In the genomic region with DNA sequence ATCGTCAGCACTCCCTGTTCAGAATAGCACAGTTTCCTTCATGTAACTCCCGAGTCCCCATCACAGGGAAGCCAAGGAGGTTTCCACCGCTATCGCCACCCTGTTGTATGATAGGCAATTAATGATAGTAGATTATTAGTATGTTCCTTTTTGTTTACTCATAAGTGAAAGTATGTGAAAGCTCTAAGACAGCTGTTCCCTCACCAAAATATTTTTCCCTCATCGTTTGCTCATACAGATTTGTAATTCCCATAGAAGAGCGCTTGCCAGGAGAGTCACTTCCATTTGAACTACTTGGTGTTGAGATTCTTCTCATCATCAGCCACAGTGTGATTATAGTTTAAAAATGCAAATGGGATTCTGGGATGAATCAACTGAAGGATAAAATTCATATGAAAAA, we compare ENCODE assay signal across 20 cellular contexts.
A peak's percentile ranks its signal among the peaks of the same experiment; 100 is the strongest.
DNase-seq lines count a peak whose midpoint lies in the region; ATAC-seq and TF ChIP-seq lines count a peak whose summit lies in the region.
"Had no signal": no experiment of that assay in that cellular context is flagged by ENCODE, and none has a peak within 500 bp of the region (broad histone marks: within the 10 kb centered on the region; RNA-seq: fewer than 3 reads in every experiment).

No MANE protein-coding gene starts in this region.

- H4K91ac ChIP-seq in trophoblast cell (ENCODE audit: low read depth, low read length): no peak overlapping the region

- H2AK5ac ChIP-seq in trophoblast cell (ENCODE audit: low read length): no peak overlapping the region

- TF ChIP-seq CTCF in glutamatergic neuron (IDR thresholded peaks at IDR 0.05; ENCODE audit: partially characterized antibody, unreplicated experiment) (no peak), natural killer cell (IDR thresholded peaks at IDR 0.05) (no peak)

- no peak overlapping the region for H3K9ac ChIP-seq in trophoblast cell (ENCODE audit: low read length)
- H3K9ac ChIP-seq: BLaER1 treated with 17β-estradiol and CSF1 and Interleukin-3, amounts not matched to agents 10 nM and 100 nM had no signal

- H3K4me3 ChIP-seq in trophoblast cell (ENCODE audit: low read depth, low read length): no peak overlapping the region
- H3K4me3 ChIP-seq: A549; BLaER1 treated with 17β-estradiol and CSF1 and Interleukin-3, amounts not matched to agents 10 nM and 100 nM; GM12878 had no signal

- no peak for ATAC-seq in natural killer cell
- ATAC-seq: A549; CD8-positive, alpha-beta T cell; GM12878 had no signal

- no peaks in the 10 kb centered on the region for H3K36me3 ChIP-seq in trophoblast cell (ENCODE audit: control insufficient read depth in 1 of 2, insufficient read depth in 2 of 2, low read length in 2 of 2)

- no peak overlapping the region for H4K8ac ChIP-seq in trophoblast cell (ENCODE audit: low read depth, low read length)

- H3K4me1 Mint-ChIP-seq in activated naive CD4-positive, alpha-beta T cell treated with anti-CD3 and anti-CD28 coated beads, Interleukin-2, amount 10 ng/mL, durations not matched to agents 7 days and 5 days: no peaks in the 10 kb centered on the region
- H3K4me1 Mint-ChIP-seq in glutamatergic neuron (ENCODE audit: low read depth, unreplicated experiment) (peaks cover 33% of the 10 kb centered on the region), natural killer cell (peaks cover 42 to 44% of the 10 kb centered on the region in 2 donors)
- H3K4me1 Mint-ChIP-seq: B cell had no signal

- H2BK12ac ChIP-seq in trophoblast cell (ENCODE audit: low read length): no peak overlapping the region

- no peak for DNase-seq in activated naive CD4-positive, alpha-beta T cell treated with anti-CD3 and anti-CD28 coated beads, Interleukin-2, amount 10 ng/mL, durations not matched to agents 7 days and 5 days
- no peak for DNase-seq in activated naive CD4-positive, alpha-beta T cell treated with anti-CD3 and anti-CD28 coated beads, Interleukin-2, amount 50 U/mL, for 16 hours
- DNase-seq in glutamatergic neuron (no peak), trophoblast cell (peak; percentile 38 to 70), natural killer cell (no peak), GM03348 (ENCODE audit: low spot score) (no peak), OCI-M1 (lab: John Stamatoyannopoulos, UW) (no peak)
- DNase-seq: AML-193; Caco-2; Calu3; CD4-positive, alpha-beta T cell; CD8-positive, alpha-beta T cell; DMS79 treated with DMSO at 0.1 percent for 48 hours; GF-D8 had no signal

- no peak overlapping the region for H3K4me3 Mint-ChIP-seq in activated naive CD4-positive, alpha-beta T cell treated with anti-CD3 and anti-CD28 coated beads, Interleukin-2, amount 10 ng/mL, durations not matched to agents 7 days and 5 days
- no peak overlapping the region for H3K4me3 Mint-ChIP-seq in glutamatergic neuron (ENCODE audit: unreplicated experiment)
- H3K4me3 Mint-ChIP-seq in natural killer cell: no peak overlapping the region
- H3K4me3 Mint-ChIP-seq: B cell; CD4-positive, alpha-beta T cell; CD8-positive, alpha-beta T cell had no signal

- H2BK120ac ChIP-seq in trophoblast cell (ENCODE audit: insufficient read depth, low read length, poor library complexity): no peak overlapping the region

- no peak overlapping the region for H3K18ac ChIP-seq in trophoblast cell (ENCODE audit: low read length)

- no peak overlapping the region for H3K4ac ChIP-seq in trophoblast cell (ENCODE audit: low read depth, low read length)

- H3K4me2 ChIP-seq in trophoblast cell (ENCODE audit: low read length): no peak overlapping the region
- H3K4me2 ChIP-seq: A549; BLaER1 treated with 17β-estradiol and CSF1 and Interleukin-3, amounts not matched to agents 10 nM and 100 nM had no signal

- H3K36me3 Mint-ChIP-seq in activated naive CD4-positive, alpha-beta T cell treated with anti-CD3 and anti-CD28 coated beads, Interleukin-2, amount 10 ng/mL, durations not matched to agents 7 days and 5 days: no peaks in the 10 kb centered on the region
- H3K36me3 Mint-ChIP-seq in glutamatergic neuron (ENCODE audit: unreplicated experiment): no peaks in the 10 kb centered on the region
- H3K36me3 Mint-ChIP-seq in natural killer cell: peaks cover 5% of the 10 kb centered on the region
- H3K36me3 Mint-ChIP-seq: CD8-positive, alpha-beta T cell had no signal

- no peaks in the 10 kb centered on the region for H3K27me3 Mint-ChIP-seq in activated naive CD4-positive, alpha-beta T cell treated with anti-CD3 and anti-CD28 coated beads, Interleukin-2, amount 10 ng/mL, durations not matched to agents 7 days and 5 days
- H3K27me3 Mint-ChIP-seq in glutamatergic neuron (ENCODE audit: unreplicated experiment) (peaks cover 4% of the 10 kb centered on the region), natural killer cell (ENCODE audit: low read depth in 2 of 2) (no peaks in the 10 kb centered on the region)
- H3K27me3 Mint-ChIP-seq: B cell; CD4-positive, alpha-beta T cell had no signal

- H2AFZ ChIP-seq in trophoblast cell (ENCODE audit: insufficient read depth, low read length, poor library complexity): no peak overlapping the region

- CTCF ChIA-PET in activated naive CD4-positive, alpha-beta T cell treated with anti-CD3 and anti-CD28 coated beads, Interleukin-2, amount 10 ng/mL, durations not matched to agents 7 days and 5 days (lab: Charles Lee): no interaction called here

- H3K27ac Mint-ChIP-seq in activated naive CD4-positive, alpha-beta T cell treated with anti-CD3 and anti-CD28 coated beads, Interleukin-2, amount 10 ng/mL, durations not matched to agents 7 days and 5 days: peak overlapping the region; percentile 43
- H3K27ac Mint-ChIP-seq in glutamatergic neuron (ENCODE audit: unreplicated experiment) (peak overlapping the region; percentile 53), natural killer cell (no peak overlapping the region)
- H3K27ac Mint-ChIP-seq: B cell; CD4-positive, alpha-beta T cell; CD8-positive, alpha-beta T cell had no signal

- H3K9me3 ChIP-seq in trophoblast cell (ENCODE audit: insufficient read depth, low read depth, low read length): no peaks in the 10 kb centered on the region
- H3K9me3 ChIP-seq: A549; BLaER1 treated with 17β-estradiol and CSF1 and Interleukin-3, amounts not matched to agents 10 nM and 100 nM; Caco-2 had no signal

- no peaks in the 10 kb centered on the region for H3K4me1 ChIP-seq in trophoblast cell (ENCODE audit: control insufficient read depth in 1 of 2, insufficient read depth in 2 of 2, low read length in 2 of 2)
- H3K4me1 ChIP-seq: A549; BLaER1 treated with 17β-estradiol and CSF1 and Interleukin-3, amounts not matched to agents 10 nM and 100 nM; Caco-2 had no signal

- no peaks in the 10 kb centered on the region for H3K79me1 ChIP-seq in trophoblast cell (ENCODE audit: low read length)

- no peak overlapping the region for H2BK5ac ChIP-seq in trophoblast cell (ENCODE audit: low read depth, low read length, poor library complexity)

- H3K79me2 ChIP-seq in trophoblast cell (ENCODE audit: control insufficient read depth, insufficient read depth, low read length, poor library complexity): no peaks in the 10 kb centered on the region

- no peak overlapping the region for H3K27ac ChIP-seq in trophoblast cell (ENCODE audit: low read depth, low read length)
- H3K27ac ChIP-seq: 22Rv1; A549; BLaER1 treated with 17β-estradiol and CSF1 and Interleukin-3, amounts not matched to agents 10 nM and 100 nM; C4-2B had no signal

- intact Hi-C loops in natural killer cell (cut with micrococcal nuclease): no loop called here

- no CpG with 5 or more reads among the region's 6 CpGs for WGBS in trophoblast cell (ENCODE audit: extremely low coverage, insufficient coverage, insufficient read length)

- H3K14ac ChIP-seq in trophoblast cell (ENCODE audit: low read length): no peak overlapping the region

- H3K9me3 Mint-ChIP-seq in activated naive CD4-positive, alpha-beta T cell treated with anti-CD3 and anti-CD28 coated beads, Interleukin-2, amount 10 ng/mL, durations not matched to agents 7 days and 5 days: no peaks in the 10 kb centered on the region
- H3K9me3 Mint-ChIP-seq in glutamatergic neuron (ENCODE audit: unreplicated experiment): no peaks in the 10 kb centered on the region
- H3K9me3 Mint-ChIP-seq in natural killer cell: peaks cover 0 to 2% of the 10 kb centered on the region in 2 donors
- H3K9me3 Mint-ChIP-seq: CD4-positive, alpha-beta T cell; CD8-positive, alpha-beta T cell had no signal

- H3K27me3 ChIP-seq in trophoblast cell (ENCODE audit: insufficient read depth, low read length): no peaks in the 10 kb centered on the region
- H3K27me3 ChIP-seq: BLaER1 treated with 17β-estradiol and CSF1 and Interleukin-3, amounts not matched to agents 10 nM and 100 nM had no signal

- H3K23ac ChIP-seq in trophoblast cell (ENCODE audit: low read length): no peak overlapping the region

- H4K12ac ChIP-seq in trophoblast cell (ENCODE audit: low read depth, low read length): no peak overlapping the region

Comparison
In these comparisons a context has a peak if more than half of its experiments do, and no peak if none do; other contexts are left out.
1. DNase-seq: peak in trophoblast cell (2 of 2); none in activated naive CD4-positive, alpha-beta T cell treated with anti-CD3 and anti-CD28 coated beads, Interleukin-2, amount 10 ng/mL, durations not matched to agents 7 days and 5 days (single experiment), activated naive CD4-positive, alpha-beta T cell treated with anti-CD3 and anti-CD28 coated beads, Interleukin-2, amount 50 U/mL, for 16 hours (single experiment), glutamatergic neuron (single experiment), natural killer cell (single experiment), GM03348 (single experiment) and OCI-M1 (single experiment).
2. H3K27ac Mint-ChIP-seq: peak in activated naive CD4-positive, alpha-beta T cell treated with anti-CD3 and anti-CD28 coated beads, Interleukin-2, amount 10 ng/mL, durations not matched to agents 7 days and 5 days (single experiment) and glutamatergic neuron (single experiment); none in natural killer cell (0 of 2).